ENCODE assay signal across 9 cellular contexts in genomic region chr2:136764397-136765255, GRCh38. TPM values are rescaled to one million over a fixed set of nuclear protein-coding genes. Genes with fewer than 3 reads are reported as not detected.
DNase-seq lines count a peak whose midpoint lies in the region; ATAC-seq and TF ChIP-seq lines count a peak whose summit lies in the region.
"Had no signal": no experiment of that assay in that cellular context is flagged by ENCODE, and none has a peak within 500 bp of the region (broad histone marks: within the 10 kb centered on the region; RNA-seq: fewer than 3 reads in every experiment).

No MANE protein-coding gene starts in this region.

- H3K9ac ChIP-seq in rectal smooth muscle tissue (ENCODE audit: low read length): no peak overlapping the region

- H3K4me1 ChIP-seq in heart right ventricle: peaks cover 0 to 25% (median 8%) of the 10 kb centered on the region in 9 donors
- H3K4me1 ChIP-seq in rectal smooth muscle tissue (ENCODE audit: control insufficient read depth, insufficient read depth, low read length): no peaks in the 10 kb centered on the region

- no peak for TF ChIP-seq CTCF in GM12865 (IDR thresholded peaks at IDR 0.05; ENCODE audit: insufficient read depth, low read depth, low read length, missing control alignments)
- TF ChIP-seq CTCF in heart right ventricle (IDR thresholded peaks at IDR 0.05): no peak

- H3K27ac ChIP-seq in heart right ventricle (no peak overlapping the region), rectal smooth muscle tissue (ENCODE audit: low read depth, low read length) (no peak overlapping the region)

- H3K9me3 ChIP-seq in heart right ventricle: no peaks in the 10 kb centered on the region

- intact Hi-C loops in heart right ventricle (cut with DNase I): no loop called here

- peak in 4 of 8 donors; percentile 37 to 47 (median 42) for ATAC-seq in heart right ventricle
- ATAC-seq in HG02938 (IDR thresholded peaks at IDR 0.05; ENCODE audit: unreplicated experiment): no peak

- H3K36me3 ChIP-seq in heart right ventricle (no peaks in the 10 kb centered on the region), rectal smooth muscle tissue (ENCODE audit: control insufficient read depth, insufficient read depth, low read length) (no peaks in the 10 kb centered on the region)

- in situ Hi-C loops in KBM-7 (cut with MboI; ENCODE audit: low pct_unique_long_range_greater_than_20kb, low sequenced_read_pairs): no loop called here

- 0 to 2% methylated on average over 46 to 47 of the region's 47 CpGs for WGBS in heart right ventricle, 2 donors

- no peak for DNase-seq in GM12865 (ENCODE audit: low read depth)
- DNase-seq in NCI-H510A (lab: John Stamatoyannopoulos, UW): peak; percentile 20
- no peak for DNase-seq in heart right ventricle
- DNase-seq in activated effector memory CD4-positive, alpha-beta T cell treated with Interleukin-2 at 50 U/mL for 16 hours: no peak
- DNase-seq in NCI-H1092 (lab: John Stamatoyannopoulos, UW): no peak
- DNase-seq in KBM-7: no peak
- DNase-seq: NCI-H2029 treated with DMSO at 0.1 percent for 48 hours had no signal

- H3K27me3 ChIP-seq in heart right ventricle (peaks cover 16 to 63% (median 47%) of the 10 kb centered on the region in 7 donors), rectal smooth muscle tissue (ENCODE audit: control insufficient read depth, insufficient read depth, low read length) (peaks cover 5% of the 10 kb centered on the region)

- H3K4me3 ChIP-seq in GM12865 (ENCODE audit: low read depth, low read length) (peak overlapping the region; percentile 16; the same call in 1 of the 2 replicates), heart right ventricle (peak overlapping the region; percentile 40 to 63 (median 50)), rectal smooth muscle tissue (ENCODE audit: low read length) (peak overlapping the region; percentile 48)

RNA-seq across cellular contexts. Expression of gene THSD7B, which starts 0.7 kb away (rescaled TPM):
- total RNA-seq in heart right ventricle: under 1 TPM; 0.05 to 0.39 (median 0.20) TPM
- under 1 TPM; 0.01 to 0.07 TPM for polyA plus RNA-seq in heart right ventricle
